Comparison of ENCODE assay signal across 11 cellular contexts in the genomic region with DNA sequence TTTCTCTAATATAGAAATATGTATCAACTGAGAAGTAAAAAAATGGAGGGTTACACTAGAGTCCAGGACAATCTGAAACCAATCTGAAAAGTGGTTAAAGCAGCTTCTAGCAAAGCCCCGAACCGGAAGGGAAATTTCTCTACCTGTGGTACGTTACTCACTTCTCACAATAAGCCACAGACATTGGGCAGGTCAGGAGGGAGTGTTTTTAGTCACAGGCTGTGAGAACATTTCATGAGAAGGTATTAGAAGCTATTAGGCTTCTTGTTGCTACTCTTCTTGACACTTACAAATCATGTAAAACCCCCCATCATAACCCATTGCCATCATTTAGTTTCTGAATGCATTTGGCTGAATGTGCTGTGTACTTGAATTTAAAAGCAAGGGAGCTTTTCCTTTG.
DNase-seq lines count a peak whose midpoint lies in the region; ATAC-seq and TF ChIP-seq lines count a peak whose summit lies in the region.
"Had no signal": no experiment of that assay in that cellular context is flagged by ENCODE, and none has a peak within 500 bp of the region (broad histone marks: within the 10 kb centered on the region; RNA-seq: fewer than 3 reads in every experiment).

No MANE protein-coding gene starts in this region.

- TF ChIP-seq POLR2A in thyroid gland (IDR thresholded peaks at IDR 0.05) (no peak), lower leg skin (IDR thresholded peaks at IDR 0.05) (no peak)

- no peaks in the 10 kb centered on the region for H3K9me3 Mint-ChIP-seq in activated T-cell treated with anti-CD3 and anti-CD28 coated beads, Interleukin-2, amount 50 U/mL, for 4 hours
- H3K9me3 Mint-ChIP-seq in activated T-cell treated with anti-CD3 and anti-CD28 coated beads, Interleukin-2, amount 50 U/mL, for 24 hours = peaks cover 3% of the 10 kb centered on the region
- peaks cover 4% of the 10 kb centered on the region in 2 donors for H3K9me3 Mint-ChIP-seq in stimulated activated naive B cell treated with anti-CD40 and anti-IgM and Interleukin-4, amounts not matched to agents 10 μg/mL and 1 μg/mL and 100 μg/mL, for 72 hours

- H3K36me3 ChIP-seq in thyroid gland = no peaks in the 10 kb centered on the region
- H3K36me3 ChIP-seq: right lobe of liver had no signal

- no peaks in the 10 kb centered on the region for H3K36me3 Mint-ChIP-seq in activated T-cell treated with anti-CD3 and anti-CD28 coated beads, Interleukin-2, amount 50 U/mL, for 4 hours (ENCODE audit: insufficient read depth)
- no peaks in the 10 kb centered on the region for H3K36me3 Mint-ChIP-seq in activated T-cell treated with anti-CD3 and anti-CD28 coated beads, Interleukin-2, amount 50 U/mL, for 24 hours (ENCODE audit: low read depth)
- no peaks in the 10 kb centered on the region for H3K36me3 Mint-ChIP-seq in stimulated activated naive B cell treated with anti-CD40 and anti-IgM and Interleukin-4, amounts not matched to agents 10 μg/mL and 1 μg/mL and 100 μg/mL, for 72 hours

- 83 to 90% methylated on average over 3 of the region's 3 CpGs for WGBS in thyroid gland, 2 donors
- 80 to 89% methylated on average over 3 of the region's 3 CpGs for WGBS in lower leg skin, 2 donors

- no peak for DNase-seq in activated T-cell treated with anti-CD3 and anti-CD28 coated beads, Interleukin-2, amount 50 U/mL, for 4 hours
- DNase-seq in activated T-cell treated with anti-CD3 and anti-CD28 coated beads, Interleukin-2, amount 50 U/mL, for 24 hours = no peak
- no peak for DNase-seq in stimulated activated naive B cell treated with anti-CD40 and anti-IgM and Interleukin-4, amounts not matched to agents 10 μg/mL and 1 μg/mL and 100 μg/mL, for 72 hours
- DNase-seq in NCI-H187 (lab: John Stamatoyannopoulos, UW) (no peak), thyroid gland (no peak), lower leg skin (ENCODE audit: low spot score in 2 of 2) (no peak)
- DNase-seq: NCI-H187 treated with DMSO at 0.1 percent for 48 hours, PC-9 had no signal

- intact Hi-C loops in thyroid gland (cut with DNase I) (no loop called here), lower leg skin (cut with DNase I; ENCODE audit: low total_unique reads) (no loop called here)

- H3K27me3 Mint-ChIP-seq in activated T-cell treated with anti-CD3 and anti-CD28 coated beads, Interleukin-2, amount 50 U/mL, for 4 hours (ENCODE audit: low read depth) = peaks cover 15% of the 10 kb centered on the region
- peaks cover 19% of the 10 kb centered on the region for H3K27me3 Mint-ChIP-seq in activated T-cell treated with anti-CD3 and anti-CD28 coated beads, Interleukin-2, amount 50 U/mL, for 24 hours
- H3K27me3 Mint-ChIP-seq in stimulated activated naive B cell treated with anti-CD40 and anti-IgM and Interleukin-4, amounts not matched to agents 10 μg/mL and 1 μg/mL and 100 μg/mL, for 72 hours = peaks cover 24% of the 10 kb centered on the region in 2 donors

- no peak overlapping the region for H3K4me3 Mint-ChIP-seq in activated T-cell treated with anti-CD3 and anti-CD28 coated beads, Interleukin-2, amount 50 U/mL, for 4 hours
- H3K4me3 Mint-ChIP-seq in activated T-cell treated with anti-CD3 and anti-CD28 coated beads, Interleukin-2, amount 50 U/mL, for 24 hours = no peak overlapping the region
- H3K4me3 Mint-ChIP-seq in stimulated activated naive B cell treated with anti-CD40 and anti-IgM and Interleukin-4, amounts not matched to agents 10 μg/mL and 1 μg/mL and 100 μg/mL, for 72 hours = no peak overlapping the region

- TF ChIP-seq CTCF in thyroid gland (IDR thresholded peaks at IDR 0.05) (no peak), lower leg skin (IDR thresholded peaks at IDR 0.05) (no peak)

- no peak overlapping the region for H3K27ac Mint-ChIP-seq in activated T-cell treated with anti-CD3 and anti-CD28 coated beads, Interleukin-2, amount 50 U/mL, for 24 hours
- no peak overlapping the region for H3K27ac Mint-ChIP-seq in stimulated activated naive B cell treated with anti-CD40 and anti-IgM and Interleukin-4, amounts not matched to agents 10 μg/mL and 1 μg/mL and 100 μg/mL, for 72 hours

- no peaks in the 10 kb centered on the region for H3K9me3 ChIP-seq in thyroid gland
- H3K9me3 ChIP-seq: right lobe of liver had no signal

- peaks cover 5 to 6% of the 10 kb centered on the region in 2 donors for H3K4me1 ChIP-seq in thyroid gland

- H3K27me3 ChIP-seq in thyroid gland = no peaks in the 10 kb centered on the region
- H3K27me3 ChIP-seq: right lobe of liver had no signal

- no peaks in the 10 kb centered on the region for H3K4me1 Mint-ChIP-seq in activated T-cell treated with anti-CD3 and anti-CD28 coated beads, Interleukin-2, amount 50 U/mL, for 4 hours (ENCODE audit: low read depth)
- H3K4me1 Mint-ChIP-seq in activated T-cell treated with anti-CD3 and anti-CD28 coated beads, Interleukin-2, amount 50 U/mL, for 24 hours (ENCODE audit: low read depth) = peaks cover 8% of the 10 kb centered on the region
- H3K4me1 Mint-ChIP-seq in stimulated activated naive B cell treated with anti-CD40 and anti-IgM and Interleukin-4, amounts not matched to agents 10 μg/mL and 1 μg/mL and 100 μg/mL, for 72 hours = peaks cover 0 to 1% of the 10 kb centered on the region in 2 donors

- H3K4me3 ChIP-seq in thyroid gland (replicated peaks in 1 of 3) (no peak overlapping the region), lower leg skin (ENCODE audit: low read depth, poor library complexity, severe bottlenecking) (no peak overlapping the region)
- H3K4me3 ChIP-seq: PC-9, right lobe of liver had no signal

- ATAC-seq in activated T-cell treated with anti-CD3 and anti-CD28 coated beads, Interleukin-2, amount 50 U/mL, for 4 hours = peak; percentile 37 to 59
- ATAC-seq in GM21423 (IDR thresholded peaks at IDR 0.05; ENCODE audit: unreplicated experiment) (peak; percentile 89), HG03135 (IDR thresholded peaks at IDR 0.05; ENCODE audit: unreplicated experiment) (peak; percentile 87)
- peak; percentile 67 to 77 for ATAC-seq in stimulated activated naive B cell treated with anti-CD40 and anti-IgM and Interleukin-4, amounts not matched to agents 10 μg/mL and 1 μg/mL and 100 μg/mL, for 72 hours (replicated peaks)

- no peak overlapping the region for H3K27ac ChIP-seq in thyroid gland
- H3K27ac ChIP-seq: PC-9, right lobe of liver had no signal
